ENCODE assay signal across 8 cellular contexts in the genomic region with DNA sequence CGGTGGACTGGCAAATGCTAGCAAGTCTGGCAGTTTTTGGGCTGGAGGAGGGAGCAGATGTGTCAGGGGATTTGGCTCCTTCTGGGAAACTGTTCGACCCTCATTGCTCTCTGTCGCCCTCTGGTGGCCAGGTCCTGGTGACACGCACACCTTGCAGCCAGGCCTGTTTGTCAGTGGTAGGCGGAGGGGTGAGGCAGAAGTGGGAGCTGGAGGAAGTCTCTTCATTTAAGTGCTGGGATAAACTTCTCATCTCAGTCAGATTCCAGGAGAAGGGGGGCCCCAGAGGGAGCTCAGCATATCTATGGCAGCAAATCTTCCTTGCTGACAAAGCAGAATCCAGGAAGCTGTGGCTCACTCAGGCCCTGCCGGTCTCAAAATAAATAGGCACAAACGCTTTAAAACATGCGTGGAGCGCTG.
DNase-seq lines count a peak whose midpoint lies in the region; ATAC-seq and TF ChIP-seq lines count a peak whose summit lies in the region.

No MANE protein-coding gene starts in this region.

- no peak overlapping the region for H3K4me3 ChIP-seq in AG09309 (ENCODE audit: control insufficient read depth, low read depth, low read length)

- CTCF ChIA-PET in activated CD4-positive, alpha-beta memory T cell treated with anti-CD3 and anti-CD28 coated beads for 36 hours (lab: Charles Lee): interaction anchor here (0.7 to 4.1 kb wide), 29 partner anchors 8 to 1777 kb away, joined by 3 to 29 read pairs (median 3); a partner anchor contains a TSS

- no peaks in the 10 kb centered on the region for H3K36me3 Mint-ChIP-seq in activated CD4-positive, alpha-beta memory T cell treated with anti-CD3 and anti-CD28 coated beads for 36 hours
- H3K36me3 Mint-ChIP-seq in memory B cell: no peaks in the 10 kb centered on the region

- H3K27me3 Mint-ChIP-seq in activated CD4-positive, alpha-beta memory T cell treated with anti-CD3 and anti-CD28 coated beads for 36 hours: peaks cover 8% of the 10 kb centered on the region
- peaks cover 23% of the 10 kb centered on the region for H3K27me3 Mint-ChIP-seq in memory B cell

- ATAC-seq in GM18907 (IDR thresholded peaks at IDR 0.05; ENCODE audit: unreplicated experiment) (peak; percentile 90), HG03432 (IDR thresholded peaks at IDR 0.05; ENCODE audit: unreplicated experiment) (peak; percentile 90), memory B cell (ENCODE audit: low read depth) (peak; percentile 76)

- H3K9me3 Mint-ChIP-seq in activated CD4-positive, alpha-beta memory T cell treated with anti-CD3 and anti-CD28 coated beads for 36 hours: no peaks in the 10 kb centered on the region
- H3K9me3 Mint-ChIP-seq in memory B cell: no peaks in the 10 kb centered on the region

- H3K4me3 Mint-ChIP-seq in activated CD4-positive, alpha-beta memory T cell treated with anti-CD3 and anti-CD28 coated beads for 36 hours: no peak overlapping the region
- H3K4me3 Mint-ChIP-seq in memory B cell: no peak overlapping the region

- H3K27ac Mint-ChIP-seq in activated CD4-positive, alpha-beta memory T cell treated with anti-CD3 and anti-CD28 coated beads for 36 hours: no peak overlapping the region
- no peak overlapping the region for H3K27ac Mint-ChIP-seq in memory B cell

- DNase-seq in AG09309 (ENCODE audit: low read depth): peak; percentile 27
- peak; percentile 45 to 68 for DNase-seq in NCI-H526 (lab: John Stamatoyannopoulos, UW)
- peak; percentile 86 for DNase-seq in activated CD4-positive, alpha-beta memory T cell treated with anti-CD3 and anti-CD28 coated beads for 36 hours
- DNase-seq in effector CD8-positive, alpha-beta T cell (lab: John Stamatoyannopoulos, UW): peak; percentile 71
- peak; percentile 75 to 88 for DNase-seq in memory B cell (ENCODE audit: low spot score in 2 of 2)
- DNase-seq in stimulated activated CD8-positive, alpha-beta memory T cell treated with anti-CD3 and anti-CD28 coated beads, Interleukin-15, amount 100 ng/mL, for 4 hours (ENCODE audit: low read depth in 2 of 2): peak; percentile 29 to 60

- POLR2A ChIA-PET in activated CD4-positive, alpha-beta memory T cell treated with anti-CD3 and anti-CD28 coated beads for 36 hours (lab: Charles Lee): no interaction called here

- intact Hi-C loops in activated CD4-positive, alpha-beta memory T cell treated with anti-CD3 and anti-CD28 coated beads for 36 hours (cut with micrococcal nuclease): loop anchor here (1.0 to 5.0 kb wide), 6 partner anchors 251 to 700 kb away; a partner anchor contains a TSS

- peak; percentile 90 for TF ChIP-seq CTCF in AG09309 (IDR thresholded peaks at IDR 0.05; ENCODE audit: control insufficient read depth, insufficient read depth, low read depth, low read length, missing control alignments)

- H3K4me1 Mint-ChIP-seq in activated CD4-positive, alpha-beta memory T cell treated with anti-CD3 and anti-CD28 coated beads for 36 hours (ENCODE audit: low read depth): peaks cover 2% of the 10 kb centered on the region
- H3K4me1 Mint-ChIP-seq in memory B cell: peaks cover 4% of the 10 kb centered on the region

Comparison
In these comparisons a context has a peak if more than half of its experiments do, and no peak if none do; other contexts are left out.
1. DNase-seq: peak in every context shown above with its lines; median percentile 86 in activated CD4-positive, alpha-beta memory T cell treated with anti-CD3 and anti-CD28 coated beads for 36 hours; 82 in memory B cell; 71 in effector CD8-positive, alpha-beta T cell; 56 in NCI-H526; 44 in stimulated activated CD8-positive, alpha-beta memory T cell treated with anti-CD3 and anti-CD28 coated beads, Interleukin-15, amount 100 ng/mL, for 4 hours; 27 in AG09309.